Comparison of ENCODE assay signal across 8 cellular contexts in the genomic region with DNA sequence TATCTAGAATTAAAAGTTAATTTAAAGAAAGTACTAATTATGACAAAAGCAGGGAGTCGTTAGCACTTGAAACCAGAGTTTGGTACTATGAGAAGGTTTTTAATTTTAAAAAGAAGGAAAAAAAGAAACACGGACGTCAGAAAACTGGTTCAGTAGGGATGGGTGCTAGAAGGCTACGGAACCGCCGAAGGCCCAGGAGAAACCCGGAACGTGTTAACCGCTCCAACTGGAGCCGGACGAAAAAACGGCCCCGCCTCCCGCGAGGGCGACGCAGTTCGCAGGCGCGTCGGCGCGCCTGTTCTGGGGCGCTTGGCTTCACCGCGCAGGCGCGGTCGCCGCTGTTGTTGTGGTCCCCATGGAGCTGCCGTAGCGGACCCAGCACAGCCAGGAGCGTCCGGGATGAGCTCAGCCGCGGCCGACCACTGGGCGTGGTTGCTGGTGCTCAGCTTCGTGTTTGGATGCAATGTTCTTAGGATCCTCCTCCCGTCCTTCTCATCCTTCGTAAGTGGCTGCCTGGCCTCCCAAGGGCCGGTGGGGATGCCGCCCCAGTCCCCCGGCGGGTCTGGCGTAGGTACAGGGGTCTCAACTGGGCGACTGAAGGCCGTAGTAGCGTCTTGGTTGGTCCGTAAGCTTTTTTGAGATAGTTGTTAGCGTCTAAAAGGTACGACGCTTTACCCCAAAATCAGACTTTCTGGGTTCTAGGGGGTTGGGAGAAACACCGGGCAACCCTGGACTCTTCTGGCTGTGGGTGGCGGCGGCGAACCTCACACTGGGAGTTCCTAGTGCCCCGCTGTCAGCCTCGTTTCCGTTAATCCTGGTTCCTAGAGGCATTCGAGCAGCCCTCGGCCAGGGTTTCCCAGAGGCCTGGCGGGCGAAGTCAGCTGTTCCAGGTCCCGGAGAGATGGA. TPM values are rescaled to one million over a fixed set of nuclear protein-coding genes. Genes with fewer than 3 reads are reported as not detected.
DNase-seq lines count a peak whose midpoint lies in the region; ATAC-seq and TF ChIP-seq lines count a peak whose summit lies in the region.

No MANE protein-coding gene starts in this region.

- peaks cover 2% of the 10 kb centered on the region for H3K36me3 Mint-ChIP-seq in chondrocyte (ENCODE audit: low read depth)

- H3K27ac Mint-ChIP-seq in chondrocyte (ENCODE audit: unreplicated experiment) = peak overlapping the region; percentile 97

- no peaks in the 10 kb centered on the region for H3K9me3 Mint-ChIP-seq in chondrocyte (ENCODE audit: low read depth)

- H3K27me3 Mint-ChIP-seq in chondrocyte (ENCODE audit: low read depth) = peaks cover 2% of the 10 kb centered on the region

- TF ChIP-seq CTCF in chondrocyte (IDR thresholded peaks at IDR 0.05) = no peak

- peak; percentile 73 for TF ChIP-seq POLR2A in GM19193 (IDR thresholded peaks at IDR 0.05; ENCODE audit: extremely low read depth, insufficient read depth, insufficient read length)

- DNase-seq in AML-193 (lab: John Stamatoyannopoulos, UW) (peak; percentile 88 to 92), NCI-H460 (ENCODE audit: extremely low read depth, low read depth) (peak; percentile 81), chondrocyte (ENCODE audit: low spot score) (peak; percentile 99), kidney glomerular epithelial cell (lab: John Stamatoyannopoulos, UW) (peak; percentile 92)
- DNase-seq in activated CD4-positive, alpha-beta T cell treated with anti-CD3 and anti-CD28 coated beads for 24 hours (ENCODE audit: low read depth in 2 of 2) = peak; percentile 79 to 91
- peak; percentile 85 to 88 for DNase-seq in stimulated activated CD4-positive, alpha-beta T cell treated with anti-CD3 and anti-CD28 coated beads, Interleukin-15, amount 100 ng/mL, for 48 hours (ENCODE audit: low read depth in 2 of 2)

- H3K4me1 Mint-ChIP-seq in chondrocyte (ENCODE audit: low read depth) = peaks cover 21% of the 10 kb centered on the region

- peak; percentile 98 for ATAC-seq in HG03432 (IDR thresholded peaks at IDR 0.05; ENCODE audit: unreplicated experiment)

- peak overlapping the region; percentile 94 for H3K4me3 Mint-ChIP-seq in chondrocyte (ENCODE audit: unreplicated experiment)

RNA-seq across cellular contexts. Expression of gene HMGN1, which starts 31.4 kb away (rescaled TPM):
- 201 and 206 TPM in 2 replicates for total RNA-seq in NCI-H460 (2014; rRNA removed; shearing (Covaris generic))
- 447 and 481 TPM in 2 replicates for polyA plus RNA-seq in NCI-H460 (2014; cell fraction: nucleus; rRNA removed)
- 218 to 266 TPM (median 230 TPM) in 3 replicates for total RNA-seq in chondrocyte

Comparison
In these comparisons a context has a peak if more than half of its experiments do, and no peak if none do; other contexts are left out.
1. Peak in every context shown above with its lines: DNase-seq and ATAC-seq.